In the genomic region with DNA sequence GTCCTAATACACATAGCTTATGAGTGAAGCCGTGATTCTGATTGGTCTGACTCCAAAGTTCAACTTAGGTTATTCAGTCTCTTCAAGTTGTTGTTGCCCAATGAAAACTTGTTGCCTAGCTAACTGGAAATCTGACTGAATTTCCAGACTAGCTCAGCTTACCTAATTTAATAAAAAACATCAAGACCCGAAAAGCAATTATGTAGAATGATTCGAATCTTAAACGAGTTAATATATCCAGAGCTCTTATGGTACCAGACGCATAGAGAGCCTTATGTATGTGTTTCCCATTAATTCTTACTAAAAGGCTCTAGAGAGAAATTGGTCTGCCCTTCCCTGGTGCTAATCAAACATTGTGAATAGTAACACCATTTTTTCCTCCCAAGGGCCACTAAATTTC, we compare ENCODE assay signal across 1 cellular context.
A peak's percentile ranks its signal among the peaks of the same experiment; 100 is the strongest.
TF ChIP-seq lines count a peak whose summit lies in the region.

No MANE protein-coding gene starts in this region.

TF ChIP-seq in SK-N-SH, 30 proteins besides CTCF, POLR2A, EP300 and RAD21:
- TF ChIP-seq RCOR1 (IDR thresholded peaks at IDR 0.05; ENCODE audit: low read length) (peak; percentile 70; the same call in 1 of the 2 replicates), SIN3A (IDR thresholded peaks at IDR 0.05; ENCODE audit: borderline replicate concordance, low read depth, low read length) (no peak), SMC3 (IDR thresholded peaks at IDR 0.05; ENCODE audit: low read depth, low read length) (no peak), POLR2AphosphoS5 (IDR thresholded peaks at IDR 0.05; ENCODE audit: low read depth, low read length) (no peak), GATA2 (CRISPR knock-in tag; IDR thresholded peaks at IDR 0.05) (no peak), RFX5 (IDR thresholded peaks at IDR 0.05; ENCODE audit: low read length) (peak; percentile 93), FOXM1 (IDR thresholded peaks at IDR 0.05; ENCODE audit: low read depth) (no peak), JUND (IDR thresholded peaks at IDR 0.05) (no peak), TAF1 (IDR thresholded peaks at IDR 0.05; ENCODE audit: borderline replicate concordance, low read depth, low read length) (no peak), CHD2 (IDR thresholded peaks at IDR 0.05; ENCODE audit: low read length, partially characterized antibody) (peak; percentile 51), NRF1 (IDR thresholded peaks at IDR 0.05; ENCODE audit: low read depth, low read length) (no peak), ELF1 (IDR thresholded peaks at IDR 0.05) (no peak), MXI1 (IDR thresholded peaks at IDR 0.05; ENCODE audit: low read depth, low read length) (no peak), EZH2phosphoT487 (IDR thresholded peaks at IDR 0.05; ENCODE audit: borderline replicate concordance, low read depth) (no peak), TEAD4 (IDR thresholded peaks at IDR 0.05; ENCODE audit: borderline replicate concordance, insufficient read depth) (no peak), FOSL2 (IDR thresholded peaks at IDR 0.05; ENCODE audit: borderline replicate concordance, low read depth) (no peak), NFIC (IDR thresholded peaks at IDR 0.05; ENCODE audit: borderline replicate concordance) (no peak), YY1 (IDR thresholded peaks at IDR 0.05; ENCODE audit: low read depth) (no peak), GABPA (IDR thresholded peaks at IDR 0.05; ENCODE audit: low read depth) (no peak), RXRA (IDR thresholded peaks at IDR 0.05; ENCODE audit: borderline replicate concordance, low read depth) (no peak), MEF2A (IDR thresholded peaks at IDR 0.05; ENCODE audit: borderline replicate concordance, low read depth) (no peak), TCF12 (IDR thresholded peaks at IDR 0.05) (no peak)
- TF ChIP-seq, protein P1, sequence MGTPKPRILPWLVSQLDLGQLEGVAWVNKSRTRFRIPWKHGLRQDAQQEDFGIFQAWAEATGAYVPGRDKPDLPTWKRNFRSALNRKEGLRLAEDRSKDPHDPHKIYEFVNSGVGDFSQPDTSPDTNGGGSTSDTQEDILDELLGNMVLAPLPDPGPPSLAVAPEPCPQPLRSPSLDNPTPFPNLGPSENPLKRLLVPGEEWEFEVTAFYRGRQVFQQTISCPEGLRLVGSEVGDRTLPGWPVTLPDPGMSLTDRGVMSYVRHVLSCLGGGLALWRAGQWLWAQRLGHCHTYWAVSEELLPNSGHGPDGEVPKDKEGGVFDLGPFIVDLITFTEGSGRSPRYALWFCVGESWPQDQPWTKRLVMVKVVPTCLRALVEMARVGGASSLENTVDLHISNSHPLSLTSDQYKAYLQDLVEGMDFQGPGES (IDR thresholded peaks at IDR 0.05; ENCODE audit: low read depth, low read length): no peak
- TF ChIP-seq, protein P2, sequence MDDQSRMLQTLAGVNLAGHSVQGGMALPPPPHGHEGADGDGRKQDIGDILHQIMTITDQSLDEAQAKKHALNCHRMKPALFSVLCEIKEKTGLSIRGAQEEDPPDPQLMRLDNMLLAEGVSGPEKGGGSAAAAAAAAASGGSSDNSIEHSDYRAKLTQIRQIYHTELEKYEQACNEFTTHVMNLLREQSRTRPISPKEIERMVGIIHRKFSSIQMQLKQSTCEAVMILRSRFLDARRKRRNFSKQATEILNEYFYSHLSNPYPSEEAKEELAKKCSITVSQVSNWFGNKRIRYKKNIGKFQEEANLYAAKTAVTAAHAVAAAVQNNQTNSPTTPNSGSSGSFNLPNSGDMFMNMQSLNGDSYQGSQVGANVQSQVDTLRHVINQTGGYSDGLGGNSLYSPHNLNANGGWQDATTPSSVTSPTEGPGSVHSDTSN (IDR thresholded peaks at IDR 0.05): no peak
- TF ChIP-seq, protein P3, sequence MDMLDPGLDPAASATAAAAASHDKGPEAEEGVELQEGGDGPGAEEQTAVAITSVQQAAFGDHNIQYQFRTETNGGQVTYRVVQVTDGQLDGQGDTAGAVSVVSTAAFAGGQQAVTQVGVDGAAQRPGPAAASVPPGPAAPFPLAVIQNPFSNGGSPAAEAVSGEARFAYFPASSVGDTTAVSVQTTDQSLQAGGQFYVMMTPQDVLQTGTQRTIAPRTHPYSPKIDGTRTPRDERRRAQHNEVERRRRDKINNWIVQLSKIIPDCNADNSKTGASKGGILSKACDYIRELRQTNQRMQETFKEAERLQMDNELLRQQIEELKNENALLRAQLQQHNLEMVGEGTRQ (IDR thresholded peaks at IDR 0.05; ENCODE audit: borderline replicate concordance, low read depth, low read length): no peak
- TF ChIP-seq, protein P4, sequence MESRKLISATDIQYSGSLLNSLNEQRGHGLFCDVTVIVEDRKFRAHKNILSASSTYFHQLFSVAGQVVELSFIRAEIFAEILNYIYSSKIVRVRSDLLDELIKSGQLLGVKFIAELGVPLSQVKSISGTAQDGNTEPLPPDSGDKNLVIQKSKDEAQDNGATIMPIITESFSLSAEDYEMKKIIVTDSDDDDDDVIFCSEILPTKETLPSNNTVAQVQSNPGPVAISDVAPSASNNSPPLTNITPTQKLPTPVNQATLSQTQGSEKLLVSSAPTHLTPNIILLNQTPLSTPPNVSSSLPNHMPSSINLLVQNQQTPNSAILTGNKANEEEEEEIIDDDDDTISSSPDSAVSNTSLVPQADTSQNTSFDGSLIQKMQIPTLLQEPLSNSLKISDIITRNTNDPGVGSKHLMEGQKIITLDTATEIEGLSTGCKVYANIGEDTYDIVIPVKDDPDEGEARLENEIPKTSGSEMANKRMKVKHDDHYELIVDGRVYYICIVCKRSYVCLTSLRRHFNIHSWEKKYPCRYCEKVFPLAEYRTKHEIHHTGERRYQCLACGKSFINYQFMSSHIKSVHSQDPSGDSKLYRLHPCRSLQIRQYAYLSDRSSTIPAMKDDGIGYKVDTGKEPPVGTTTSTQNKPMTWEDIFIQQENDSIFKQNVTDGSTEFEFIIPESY (IDR thresholded peaks at IDR 0.05; ENCODE audit: borderline replicate concordance, low read depth): no peak
